11 cellular contexts compared by ENCODE assay signal in the genomic region with DNA sequence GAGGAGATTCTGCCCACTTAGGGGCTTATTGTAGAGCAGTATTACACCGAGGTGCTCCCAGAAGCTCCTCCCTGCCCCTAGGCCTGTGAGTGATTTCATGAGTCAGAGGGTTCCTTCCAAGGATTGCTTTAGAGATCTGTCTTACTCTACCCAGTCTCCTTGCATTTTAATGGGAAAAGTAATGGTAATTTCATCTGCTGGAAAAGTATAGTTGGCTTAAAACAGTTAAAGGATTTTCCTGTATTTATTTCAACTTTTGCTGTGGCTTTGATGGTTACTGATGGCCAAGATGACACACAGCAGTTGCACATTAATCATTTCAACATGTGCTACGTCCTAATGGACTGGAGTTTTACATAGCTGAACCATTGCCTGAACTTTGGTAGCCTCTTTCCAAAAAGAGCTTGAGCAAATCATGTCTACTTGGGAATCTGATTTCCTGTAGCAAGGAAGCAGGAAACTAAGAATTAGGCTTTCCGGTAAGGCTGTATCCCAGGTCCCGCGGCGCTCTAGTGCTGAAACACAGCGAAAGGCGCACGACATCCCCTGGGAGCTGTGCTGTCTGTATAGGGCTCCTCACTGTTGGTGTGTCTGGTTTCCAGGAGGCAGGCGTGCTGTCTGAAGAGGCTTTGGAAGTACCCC. TPM values are rescaled to one million over a fixed set of nuclear protein-coding genes. Genes with fewer than 3 reads are reported as not detected.
DNase-seq lines count a peak whose midpoint lies in the region; ATAC-seq and TF ChIP-seq lines count a peak whose summit lies in the region.
"Had no signal": no experiment of that assay in that cellular context is flagged by ENCODE, and none has a peak within 500 bp of the region (broad histone marks: within the 10 kb centered on the region; RNA-seq: fewer than 3 reads in every experiment).

No MANE protein-coding gene starts in this region.

- peaks cover 6% of the 10 kb centered on the region for H3K27me3 ChIP-seq in CD8-positive, alpha-beta T cell (ENCODE audit: insufficient read depth, low read length)

- CTCF ChIA-PET in CD8-positive, alpha-beta T cell (lab: Charles Lee) = interaction anchor here (0.7 kb wide), 1 partner anchor 35 kb away, joined by 4 read pairs; no protein-coding TSS in a partner anchor

- no peak overlapping the region for H3K27ac ChIP-seq in CD8-positive, alpha-beta T cell (ENCODE audit: low read depth, low read length)

- H3K4me3 ChIP-seq in CD8-positive, alpha-beta T cell (ENCODE audit: low read depth, low read length) = no peak overlapping the region

- intact Hi-C loops in CD14-positive monocyte (cut with micrococcal nuclease) = no loop called here
- intact Hi-C loops in CD8-positive, alpha-beta T cell (cut with DNase I, micrococcal nuclease) = no loop called here

- H3K36me3 ChIP-seq in CD8-positive, alpha-beta T cell (ENCODE audit: insufficient read depth, low read length) = no peaks in the 10 kb centered on the region

- peak; percentile 80 for DNase-seq in ELR (ENCODE audit: low read depth)
- peak; percentile 82 for DNase-seq in M059J (ENCODE audit: low read depth)
- DNase-seq in dedifferentiated amniotic fluid mesenchymal stem cell (ENCODE audit: extremely low spot score) = peak; percentile 66
- no peak for DNase-seq in CD14-positive monocyte (ENCODE audit: low spot score)
- no peak for DNase-seq in activated CD4-positive, CD25-positive, alpha-beta regulatory T cell (lab: John Stamatoyannopoulos, UW)
- no peak for DNase-seq in CD8-positive, alpha-beta T cell
- DNase-seq in NCI-H526 treated with DMSO at 0.1 percent for 48 hours (lab: John Stamatoyannopoulos, UW) = no peak
- DNase-seq: MM.1S, nucleus accumbens, SIG-M5 had no signal

- H3K27me3 Mint-ChIP-seq in nephron (ENCODE audit: low read depth) = peaks cover 27% of the 10 kb centered on the region
- peaks cover 36 to 49% (median 40%) of the 10 kb centered on the region in 3 donors for H3K27me3 Mint-ChIP-seq in CD14-positive monocyte (ENCODE audit: low read depth in 3 of 3)
- peaks cover 21% of the 10 kb centered on the region for H3K27me3 Mint-ChIP-seq in CD8-positive, alpha-beta T cell (ENCODE audit: low read depth)

- no peaks in the 10 kb centered on the region for H3K9me3 ChIP-seq in CD8-positive, alpha-beta T cell (ENCODE audit: low read length)

- no peak for ATAC-seq in CD8-positive, alpha-beta T cell

- POLR2A ChIA-PET in CD8-positive, alpha-beta T cell (lab: Charles Lee) = interaction anchor here (0.6 kb wide), 1 partner anchor 256 kb away, joined by 3 read pairs; no protein-coding TSS in a partner anchor

- H3K4me1 Mint-ChIP-seq in nephron = peaks cover 36% of the 10 kb centered on the region
- peaks cover 41% of the 10 kb centered on the region for H3K4me1 Mint-ChIP-seq in CD14-positive monocyte
- H3K4me1 Mint-ChIP-seq in CD8-positive, alpha-beta T cell (ENCODE audit: low read depth) = peaks cover 6% of the 10 kb centered on the region

- H3K4me1 ChIP-seq in CD8-positive, alpha-beta T cell (ENCODE audit: insufficient read depth, low read length) = peaks cover 6% of the 10 kb centered on the region

- TF ChIP-seq CTCF in nephron (IDR thresholded peaks at IDR 0.05; ENCODE audit: unreplicated experiment in 3 of 3) (no peak), CD14-positive monocyte (IDR thresholded peaks at IDR 0.05) (no peak)
- no peak for TF ChIP-seq CTCF in CD8-positive, alpha-beta T cell (IDR thresholded peaks at IDR 0.05)

- H3K4me3 Mint-ChIP-seq in nephron (peak overlapping the region; percentile 52 to 69 (median 65)), CD14-positive monocyte (peak overlapping the region in 1 of 2 donors; percentile 78)
- no peak overlapping the region for H3K4me3 Mint-ChIP-seq in CD8-positive, alpha-beta T cell

- H3K27ac Mint-ChIP-seq in nephron (peak overlapping the region; percentile 50 to 87 (median 50)), CD14-positive monocyte (no peak overlapping the region)
- H3K27ac Mint-ChIP-seq in CD8-positive, alpha-beta T cell = no peak overlapping the region

- H3K36me3 Mint-ChIP-seq in nephron (ENCODE audit: low read depth) (no peaks in the 10 kb centered on the region), CD14-positive monocyte (peaks cover 3 to 4% of the 10 kb centered on the region in 2 donors)
- no peaks in the 10 kb centered on the region for H3K36me3 Mint-ChIP-seq in CD8-positive, alpha-beta T cell

- H3K9me3 Mint-ChIP-seq in nephron = no peaks in the 10 kb centered on the region
- H3K9me3 Mint-ChIP-seq in CD14-positive monocyte = peaks cover 0 to 6% (median 0%) of the 10 kb centered on the region in 7 donors
- no peaks in the 10 kb centered on the region for H3K9me3 Mint-ChIP-seq in CD8-positive, alpha-beta T cell

RNA-seq across cellular contexts. Expression of gene PGPEP1L, which starts 9.2 kb away (rescaled TPM):
- total RNA-seq in M059J (2014; rRNA removed; shearing (Covaris generic)) = not detected in 2 replicates
- not detected for polyA plus RNA-seq in CD14-positive monocyte
- not detected for total RNA-seq in CD8-positive, alpha-beta T cell

Comparison
In these comparisons a context has a peak if more than half of its experiments do, and no peak if none do; other contexts are left out.
1. DNase-seq: peak in ELR (single experiment), M059J (single experiment) and dedifferentiated amniotic fluid mesenchymal stem cell (single experiment); none in CD14-positive monocyte (single experiment), activated CD4-positive, CD25-positive, alpha-beta regulatory T cell (0 of 4), CD8-positive, alpha-beta T cell (0 of 7) and NCI-H526 treated with DMSO at 0.1 percent for 48 hours (single experiment).
2. H3K27ac Mint-ChIP-seq: peak in nephron (3 of 3); none in CD14-positive monocyte (0 of 7) and CD8-positive, alpha-beta T cell (single experiment).